In genomic region chr6:46039646-46040045, GRCh38 we compare ENCODE assay signal across 23 cellular contexts. TPM values are rescaled to one million over a fixed set of nuclear protein-coding genes. Genes with fewer than 3 reads are reported as not detected.
"Had no signal": no experiment of that assay in that cellular context is flagged by ENCODE, and none has a peak within 500 bp of the region (broad histone marks: within the 10 kb centered on the region; RNA-seq: fewer than 3 reads in every experiment).

No MANE protein-coding gene starts in this region.

- H3K9me3 ChIP-seq: esophagus squamous epithelium, gastrocnemius medialis, heart left ventricle, left lung, lower lobe of right lung, mucosa of descending colon had no signal

- H2AFZ ChIP-seq: hepatocyte had no signal

- H3K27me3 ChIP-seq: esophagus squamous epithelium, gastrocnemius medialis, heart left ventricle, hepatocyte, left lung had no signal

- H3K36me3 ChIP-seq: esophagus squamous epithelium, gastrocnemius medialis, heart left ventricle, left lung, lower lobe of right lung had no signal

- H3K79me2 ChIP-seq: hepatocyte had no signal

- H3K4me2 ChIP-seq: hepatocyte had no signal

- ATAC-seq: effector memory CD8-positive, alpha-beta T cell; gastrocnemius medialis; heart left ventricle; left cardiac atrium; left lung; left ventricle myocardium superior; lower lobe of right lung; mucosa of descending colon; naive thymus-derived CD8-positive, alpha-beta T cell had no signal

- FAIRE-seq: islet of Langerhans, keratinocyte had no signal

- H3K27ac ChIP-seq: coronary artery, esophagus squamous epithelium, gastrocnemius medialis, heart left ventricle, hepatocyte, left lung, lower lobe of right lung had no signal

- DNase-seq: effector CD8-positive, alpha-beta T cell; effector memory CD8-positive, alpha-beta T cell; endodermal cell; esophagus squamous epithelium; foreskin fibroblast; foreskin melanocyte; gastrocnemius medialis; heart left ventricle; hypothalamus; left cardiac atrium; left lung; left ventricle myocardium superior; lower lobe of right lung; mesenchymal stem cell; mucosa of descending colon; naive B cell; naive thymus-derived CD8-positive, alpha-beta T cell had no signal

- H3K4me3 ChIP-seq: coronary artery, esophagus squamous epithelium, gastrocnemius medialis, heart left ventricle, hepatocyte, left lung, lower lobe of right lung, mucosa of descending colon had no signal

RNA-seq across cellular contexts. Expression of gene CLIC5, which starts 24.0 kb away (rescaled TPM):
- total RNA-seq: chondrocyte, lung microvascular endothelial cell had no signal
